Comparison of ENCODE assay signal across 8 cellular contexts in genomic region chr5:134555889-134556311, GRCh38. TPM values are rescaled to one million over a fixed set of nuclear protein-coding genes. Genes with fewer than 3 reads are reported as not detected.
DNase-seq lines count a peak whose midpoint lies in the region; ATAC-seq, FAIRE-seq and TF ChIP-seq lines count a peak whose summit lies in the region.

No MANE protein-coding gene starts in this region.

- no peak overlapping the region for H3K4me3 ChIP-seq in fibroblast of the aortic adventitia (ENCODE audit: low read depth, low read length)

- TF ChIP-seq CTCF in fibroblast of the aortic adventitia (IDR thresholded peaks at IDR 0.05; ENCODE audit: insufficient read depth, low read length): no peak

- peak overlapping the region; percentile 79 to 84 for H3K4me3 Mint-ChIP-seq in activated T-cell treated with anti-CD3 and anti-CD28 coated beads, Interleukin-2, amount 50 U/mL, for 72 hours

- H3K27me3 Mint-ChIP-seq in activated T-cell treated with anti-CD3 and anti-CD28 coated beads, Interleukin-2, amount 50 U/mL, for 72 hours (ENCODE audit: low read depth): no peaks in the 10 kb centered on the region

- DNase-seq in COLO668 (lab: John Stamatoyannopoulos, UW; ENCODE audit: unreplicated experiment) (peak; percentile 3), H4 (ENCODE audit: low spot score) (peak; percentile 99), RCC 7860 (ENCODE audit: low spot score) (peak; percentile 94), fibroblast of the aortic adventitia (ENCODE audit: low read depth) (peak; percentile 80), renal cortical epithelial cell (ENCODE audit: low read depth) (peak; percentile 79), pons (ENCODE audit: low spot score) (no peak), NK-92 (lab: John Stamatoyannopoulos, UW; ENCODE audit: unreplicated experiment) (no peak)
- DNase-seq in activated T-cell treated with anti-CD3 and anti-CD28 coated beads, Interleukin-2, amount 50 U/mL, for 72 hours: peak; percentile 91 to 95

- ATAC-seq in activated T-cell treated with anti-CD3 and anti-CD28 coated beads, Interleukin-2, amount 50 U/mL, for 72 hours (replicated peaks in 1 of 2): peak; percentile 97 to 99

- H3K27ac Mint-ChIP-seq in activated T-cell treated with anti-CD3 and anti-CD28 coated beads, Interleukin-2, amount 50 U/mL, for 72 hours: peak overlapping the region; percentile 97

- peaks cover 33% of the 10 kb centered on the region for H3K4me1 Mint-ChIP-seq in activated T-cell treated with anti-CD3 and anti-CD28 coated beads, Interleukin-2, amount 50 U/mL, for 72 hours (ENCODE audit: low read depth)

- no peaks in the 10 kb centered on the region for H3K9me3 Mint-ChIP-seq in activated T-cell treated with anti-CD3 and anti-CD28 coated beads, Interleukin-2, amount 50 U/mL, for 72 hours

- H3K36me3 Mint-ChIP-seq in activated T-cell treated with anti-CD3 and anti-CD28 coated beads, Interleukin-2, amount 50 U/mL, for 72 hours (ENCODE audit: insufficient read depth in 2 of 2): peaks cover 8 to 13% of the 10 kb centered on the region in 2 donors

- FAIRE-seq in RCC 7860 (lab: Jason Lieb, UNC): peak; percentile 63

RNA-seq across cellular contexts. Expression of gene JADE2, which starts 30.4 kb away (rescaled TPM):
- 17.9 and 18.1 TPM in 2 replicates for total RNA-seq in H4 (2014; rRNA removed; shearing (Covaris generic))
- 10 to 100 TPM; 87.0 to 88.8 TPM for total RNA-seq in activated T-cell treated with anti-CD3 and anti-CD28 coated beads, Interleukin-2, amount 50 U/mL, for 72 hours
- total RNA-seq in fibroblast of the aortic adventitia (ENCODE audit: low replicate concordance): 28.0 and 38.8 TPM in 2 replicates
- total RNA-seq in renal cortical epithelial cell: 17.2 and 42.6 TPM in 2 replicates

Comparison
In these comparisons a context has a peak if more than half of its experiments do, and no peak if none do; other contexts are left out.
1. DNase-seq: peak in COLO668 (single experiment), H4 (single experiment), RCC 7860 (single experiment), activated T-cell treated with anti-CD3 and anti-CD28 coated beads, Interleukin-2, amount 50 U/mL, for 72 hours (2 of 2), fibroblast of the aortic adventitia (single experiment) and renal cortical epithelial cell (single experiment); none in pons (single experiment) and NK-92 (single experiment).